ENCODE assay signal across 19 cellular contexts in the genomic region with DNA sequence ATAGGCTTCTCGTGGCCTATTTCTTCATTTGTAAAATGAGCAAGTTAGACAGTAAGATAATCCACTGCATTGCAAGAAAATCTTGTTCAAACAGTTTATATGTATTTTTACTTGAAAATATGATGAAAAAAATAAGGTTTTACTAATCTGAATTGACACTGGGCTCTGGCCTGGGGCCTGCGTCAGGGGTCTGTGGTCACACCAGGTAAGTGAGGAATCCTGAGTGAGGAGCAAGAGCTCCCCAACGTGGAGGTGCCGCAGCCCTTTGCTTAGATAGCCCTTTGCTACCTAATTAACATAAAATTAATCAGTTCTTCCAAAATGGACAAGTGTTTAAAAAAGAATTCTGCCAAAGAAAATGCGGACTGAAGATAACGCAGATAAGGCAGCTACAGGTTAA. TPM values are rescaled to one million over a fixed set of nuclear protein-coding genes. Genes with fewer than 3 reads are reported as not detected.
DNase-seq lines count a peak whose midpoint lies in the region; ATAC-seq, FAIRE-seq and TF ChIP-seq lines count a peak whose summit lies in the region.
"Had no signal": no experiment of that assay in that cellular context is flagged by ENCODE, and none has a peak within 500 bp of the region (broad histone marks: within the 10 kb centered on the region; RNA-seq: fewer than 3 reads in every experiment).

No MANE protein-coding gene starts in this region.

- H3K4me1 Mint-ChIP-seq in WTC11: 0 out of 2 replicates have a peak, but pooled peaks cover 4% of the 10 kb centered on the region
- H3K4me1 Mint-ChIP-seq: nephron had no signal

- H3K9me3 ChIP-seq in pancreas: no peaks in the 10 kb centered on the region
- H3K9me3 ChIP-seq: Caco-2, psoas muscle, spleen, thoracic aorta had no signal

- no peaks in the 10 kb centered on the region for H3K27me3 Mint-ChIP-seq in WTC11 (ENCODE audit: low read depth)

- peak; percentile 86 for DNase-seq in DMS79 treated with DMSO at 0.1 percent for 48 hours (lab: John Stamatoyannopoulos, UW)
- DNase-seq in NCI-H1417 (lab: John Stamatoyannopoulos, UW): peak; percentile 67 to 94 (median 87)
- DNase-seq in NCI-H345 (lab: John Stamatoyannopoulos, UW): peak; percentile 69
- peak; percentile 24 for DNase-seq in WTC11 (ENCODE audit: low spot score)
- DNase-seq in RCC 7860 (ENCODE audit: low spot score): no peak
- no peak for DNase-seq in pancreas
- DNase-seq in EL: no peak
- DNase-seq: cerebellar nuclear complex, kidney, spleen had no signal

- no peak overlapping the region for H3K4me3 Mint-ChIP-seq in WTC11
- H3K4me3 Mint-ChIP-seq: activated CD4-positive, alpha-beta T cell treated with anti-CD3 and anti-CD28 coated beads, Interleukin-2, amount 10 ng/mL, durations not matched to agents 24 days and 14 days; H9; nephron had no signal

- TF ChIP-seq CTCF in WTC11 (IDR thresholded peaks at IDR 0.05) (no peak), pancreas (IDR thresholded peaks at IDR 0.05) (no peak)

- intact Hi-C loops in pancreas (cut with DNase I): loop anchor here in 1 of 3 donors (5.0 kb wide), 2 partner anchors 596 to 666 kb away; no protein-coding TSS in a partner anchor

- ATAC-seq in WTC11 (peak; percentile 80), HG03045 (IDR thresholded peaks at IDR 0.05; ENCODE audit: unreplicated experiment) (no peak), pancreas (no peak)

- POLR2A ChIA-PET in WTC11 (lab: Charles Lee): no interaction called here

- H3K36me3 Mint-ChIP-seq in WTC11: peaks cover 5% of the 10 kb centered on the region; the same call in 1 of the 2 replicates

- FAIRE-seq in RCC 7860 (lab: Jason Lieb, UNC) (no peak), pancreas (lab: Jason Lieb, UNC) (no peak)

- WGBS in pancreas, 2 donors: 45 to 59% methylated on average over 6 of the region's 6 CpGs

- peaks cover 8% of the 10 kb centered on the region for H3K9me3 Mint-ChIP-seq in WTC11
- H3K9me3 Mint-ChIP-seq: activated CD4-positive, alpha-beta T cell treated with anti-CD3 and anti-CD28 coated beads, Interleukin-2, amount 10 ng/mL, durations not matched to agents 24 days and 14 days had no signal

- H3K36me3 ChIP-seq in pancreas: no peaks in the 10 kb centered on the region
- H3K36me3 ChIP-seq: spleen, thoracic aorta had no signal

- no peak overlapping the region for H3K27ac ChIP-seq in pancreas
- H3K27ac ChIP-seq: hepatocyte, psoas muscle, spleen, thoracic aorta had no signal

- no peaks in the 10 kb centered on the region for H3K27me3 ChIP-seq in pancreas

- H3K4me1 ChIP-seq in pancreas: no peaks in the 10 kb centered on the region
- H3K4me1 ChIP-seq: Caco-2, psoas muscle had no signal

- H3K27ac Mint-ChIP-seq in WTC11: no peak overlapping the region
- H3K27ac Mint-ChIP-seq: activated CD4-positive, alpha-beta T cell treated with anti-CD3 and anti-CD28 coated beads, Interleukin-2, amount 10 ng/mL, durations not matched to agents 24 days and 14 days; nephron had no signal

- H3K4me3 ChIP-seq in pancreas: no peak overlapping the region
- H3K4me3 ChIP-seq: hepatocyte, psoas muscle, spleen, thoracic aorta had no signal

- CTCF ChIA-PET in WTC11 (lab: Charles Lee): interaction anchor here (0.6 to 6.3 kb wide), 10 partner anchors 10 to 669 kb away, joined by 3 to 78 read pairs (median 4); no protein-coding TSS in a partner anchor

TF ChIP-seq in WTC11, 78 proteins besides CTCF, POLR2A, EP300 and RAD21:
- no peak for TF ChIP-seq ZNF416 (CRISPR knock-in tag; IDR thresholded peaks at IDR 0.05)
- TF ChIP-seq, protein P1, sequence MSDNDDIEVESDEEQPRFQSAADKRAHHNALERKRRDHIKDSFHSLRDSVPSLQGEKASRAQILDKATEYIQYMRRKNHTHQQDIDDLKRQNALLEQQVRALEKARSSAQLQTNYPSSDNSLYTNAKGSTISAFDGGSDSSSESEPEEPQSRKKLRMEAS (CRISPR knock-in tag; IDR thresholded peaks at IDR 0.05): no peak
- TF ChIP-seq ZNF263 (CRISPR knock-in tag; IDR thresholded peaks at IDR 0.05; ENCODE audit: low read depth): no peak
- no peak for TF ChIP-seq NFATC4 (CRISPR knock-in tag; IDR thresholded peaks at IDR 0.05)
- no peak for TF ChIP-seq TEAD1 (CRISPR knock-in tag; IDR thresholded peaks at IDR 0.05)
- no peak for TF ChIP-seq SP1 (CRISPR knock-in tag; conservative IDR thresholded peaks at IDR 0.05)
- no peak for TF ChIP-seq KAT7 (CRISPR knock-in tag; IDR thresholded peaks at IDR 0.05; ENCODE audit: borderline replicate concordance)
- TF ChIP-seq, protein P2, sequence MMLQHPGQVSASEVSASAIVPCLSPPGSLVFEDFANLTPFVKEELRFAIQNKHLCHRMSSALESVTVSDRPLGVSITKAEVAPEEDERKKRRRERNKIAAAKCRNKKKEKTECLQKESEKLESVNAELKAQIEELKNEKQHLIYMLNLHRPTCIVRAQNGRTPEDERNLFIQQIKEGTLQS (CRISPR knock-in tag; conservative IDR thresholded peaks at IDR 0.05): no peak
- no peak for TF ChIP-seq IRF2 (CRISPR knock-in tag; IDR thresholded peaks at IDR 0.05; ENCODE audit: borderline replicate concordance, low read depth)
- TF ChIP-seq ZNF671 (CRISPR knock-in tag; IDR thresholded peaks at IDR 0.05): no peak
- TF ChIP-seq, protein P3, sequence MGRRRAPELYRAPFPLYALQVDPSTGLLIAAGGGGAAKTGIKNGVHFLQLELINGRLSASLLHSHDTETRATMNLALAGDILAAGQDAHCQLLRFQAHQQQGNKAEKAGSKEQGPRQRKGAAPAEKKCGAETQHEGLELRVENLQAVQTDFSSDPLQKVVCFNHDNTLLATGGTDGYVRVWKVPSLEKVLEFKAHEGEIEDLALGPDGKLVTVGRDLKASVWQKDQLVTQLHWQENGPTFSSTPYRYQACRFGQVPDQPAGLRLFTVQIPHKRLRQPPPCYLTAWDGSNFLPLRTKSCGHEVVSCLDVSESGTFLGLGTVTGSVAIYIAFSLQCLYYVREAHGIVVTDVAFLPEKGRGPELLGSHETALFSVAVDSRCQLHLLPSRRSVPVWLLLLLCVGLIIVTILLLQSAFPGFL (CRISPR knock-in tag; IDR thresholded peaks at IDR 0.05; ENCODE audit: borderline replicate concordance): no peak
- TF ChIP-seq FOXJ3 (CRISPR knock-in tag; IDR thresholded peaks at IDR 0.05; ENCODE audit: borderline replicate concordance): no peak
- TF ChIP-seq, protein P4, sequence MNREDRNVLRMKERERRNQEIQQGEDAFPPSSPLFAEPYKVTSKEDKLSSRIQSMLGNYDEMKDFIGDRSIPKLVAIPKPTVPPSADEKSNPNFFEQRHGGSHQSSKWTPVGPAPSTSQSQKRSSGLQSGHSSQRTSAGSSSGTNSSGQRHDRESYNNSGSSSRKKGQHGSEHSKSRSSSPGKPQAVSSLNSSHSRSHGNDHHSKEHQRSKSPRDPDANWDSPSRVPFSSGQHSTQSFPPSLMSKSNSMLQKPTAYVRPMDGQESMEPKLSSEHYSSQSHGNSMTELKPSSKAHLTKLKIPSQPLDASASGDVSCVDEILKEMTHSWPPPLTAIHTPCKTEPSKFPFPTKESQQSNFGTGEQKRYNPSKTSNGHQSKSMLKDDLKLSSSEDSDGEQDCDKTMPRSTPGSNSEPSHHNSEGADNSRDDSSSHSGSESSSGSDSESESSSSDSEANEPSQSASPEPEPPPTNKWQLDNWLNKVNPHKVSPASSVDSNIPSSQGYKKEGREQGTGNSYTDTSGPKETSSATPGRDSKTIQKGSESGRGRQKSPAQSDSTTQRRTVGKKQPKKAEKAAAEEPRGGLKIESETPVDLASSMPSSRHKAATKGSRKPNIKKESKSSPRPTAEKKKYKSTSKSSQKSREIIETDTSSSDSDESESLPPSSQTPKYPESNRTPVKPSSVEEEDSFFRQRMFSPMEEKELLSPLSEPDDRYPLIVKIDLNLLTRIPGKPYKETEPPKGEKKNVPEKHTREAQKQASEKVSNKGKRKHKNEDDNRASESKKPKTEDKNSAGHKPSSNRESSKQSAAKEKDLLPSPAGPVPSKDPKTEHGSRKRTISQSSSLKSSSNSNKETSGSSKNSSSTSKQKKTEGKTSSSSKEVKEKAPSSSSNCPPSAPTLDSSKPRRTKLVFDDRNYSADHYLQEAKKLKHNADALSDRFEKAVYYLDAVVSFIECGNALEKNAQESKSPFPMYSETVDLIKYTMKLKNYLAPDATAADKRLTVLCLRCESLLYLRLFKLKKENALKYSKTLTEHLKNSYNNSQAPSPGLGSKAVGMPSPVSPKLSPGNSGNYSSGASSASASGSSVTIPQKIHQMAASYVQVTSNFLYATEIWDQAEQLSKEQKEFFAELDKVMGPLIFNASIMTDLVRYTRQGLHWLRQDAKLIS (CRISPR knock-in tag; IDR thresholded peaks at IDR 0.05; ENCODE audit: borderline replicate concordance): no peak

RNA-seq across cellular contexts. Expression of a gene that starts 39.1 kb away (rescaled TPM):
- total RNA-seq in WTC11 (2021) (0.11 to 0.48 TPM (median 0.16 TPM) in 3 replicates), pancreas (under 1 TPM in 5 of 6 donors, not detected in 1; under 0.01 to 0.16 (median 0.12) TPM)
- polyA plus RNA-seq in pancreas: under 1 TPM; 0.02 to 0.08 TPM
- total RNA-seq: activated CD4-positive, alpha-beta T cell treated with anti-CD3 and anti-CD28 coated beads, Interleukin-2, amount 10 ng/mL, durations not matched to agents 24 days and 14 days; hepatocyte; thoracic aorta had no signal
- polyA plus RNA-seq: aorta, hepatocyte had no signal

RNA-seq across cellular contexts. Expression of a gene that starts 52.2 kb away (rescaled TPM):
- total RNA-seq in WTC11 (2021) (0.25 to 0.37 TPM (median 0.32 TPM) in 3 replicates), pancreas (not detected)
- not detected for polyA plus RNA-seq in pancreas
- total RNA-seq: activated CD4-positive, alpha-beta T cell treated with anti-CD3 and anti-CD28 coated beads, Interleukin-2, amount 10 ng/mL, durations not matched to agents 24 days and 14 days; aorta; Caco-2; H9; hepatocyte; psoas muscle; thoracic aorta had no signal
- polyA plus RNA-seq: aorta, hepatocyte, psoas muscle had no signal

Comparison
In these comparisons a context has a peak if more than half of its experiments do, and no peak if none do; other contexts are left out.
1. DNase-seq: peak in DMS79 treated with DMSO at 0.1 percent for 48 hours (single experiment), NCI-H1417 (3 of 3), NCI-H345 (single experiment) and WTC11 (single experiment); none in RCC 7860 (single experiment), pancreas (0 of 6) and EL (single experiment).